1 cellular context compared by ENCODE assay signal in the genomic region with DNA sequence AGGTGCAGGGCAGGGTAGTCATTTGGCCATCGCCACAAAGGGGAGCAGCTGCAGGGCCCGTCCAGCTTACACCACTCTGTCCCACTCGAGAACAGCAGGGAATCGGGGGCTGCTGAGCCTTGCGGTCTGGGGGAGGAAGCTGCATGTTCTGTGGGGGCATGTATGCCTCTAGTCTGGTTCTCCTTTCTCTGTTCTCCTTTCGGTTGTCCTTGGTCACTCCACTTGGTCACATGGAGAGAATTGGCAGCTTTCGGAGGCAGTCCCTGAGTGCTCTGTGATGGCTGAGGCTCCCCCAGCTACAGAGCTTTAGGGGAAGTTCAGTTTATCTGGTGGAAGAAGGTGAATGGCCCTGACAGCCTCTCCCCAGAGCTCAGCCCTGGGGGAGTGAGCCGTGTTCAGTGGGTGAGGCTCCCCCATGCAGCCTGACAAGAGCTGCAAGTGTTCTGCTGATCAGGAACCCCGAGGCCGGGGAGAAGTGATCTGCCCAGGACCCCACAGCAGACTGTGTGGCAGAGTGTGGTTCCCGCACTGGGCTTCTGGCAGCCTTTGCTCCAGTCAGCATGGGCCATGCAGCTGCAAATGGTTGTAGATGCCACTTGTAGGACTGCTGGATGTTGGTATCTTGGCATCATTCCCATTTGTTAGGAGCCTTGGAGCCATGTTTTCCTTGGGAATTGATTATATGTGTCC.
TF ChIP-seq lines count a peak whose summit lies in the region.

No MANE protein-coding gene starts in this region.

TF ChIP-seq in H1, 55 proteins besides CTCF, POLR2A, EP300 and RAD21:
- TF ChIP-seq NANOG (IDR thresholded peaks at IDR 0.05; ENCODE audit: insufficient read depth, low read depth, low read length, poor library complexity, severe bottlenecking) = no peak
- TF ChIP-seq CREB1 (IDR thresholded peaks at IDR 0.05) = no peak
- no peak for TF ChIP-seq EGR1 (IDR thresholded peaks at IDR 0.05; ENCODE audit: borderline replicate concordance, low read depth, low read length)
- no peak for TF ChIP-seq TAF7 (optimal IDR thresholded peaks at IDR 0.05; ENCODE audit: borderline replicate concordance, low read depth, low read length)
- no peak for TF ChIP-seq POLR2AphosphoS5 (IDR thresholded peaks at IDR 0.05; ENCODE audit: low read depth, low read length)
- TF ChIP-seq EZH2 (IDR thresholded peaks at IDR 0.05; ENCODE audit: low read depth, low read length, severe bottlenecking) = no peak
- no peak for TF ChIP-seq SP4 (IDR thresholded peaks at IDR 0.05; ENCODE audit: low read length)
- TF ChIP-seq ZNF274 (IDR thresholded peaks at IDR 0.05; ENCODE audit: borderline replicate concordance, extremely low read depth, low read length) = no peak
- no peak for TF ChIP-seq KDM1A (IDR thresholded peaks at IDR 0.05; ENCODE audit: borderline replicate concordance, low read length)
- TF ChIP-seq BRCA1 (IDR thresholded peaks at IDR 0.05; ENCODE audit: low read depth, low read length) = no peak
- TF ChIP-seq TAF1 (IDR thresholded peaks at IDR 0.05; ENCODE audit: low read depth, low read length) = no peak
- no peak for TF ChIP-seq MAFK (IDR thresholded peaks at IDR 0.05; ENCODE audit: low read depth, low read length)
- TF ChIP-seq SIRT6 (IDR thresholded peaks at IDR 0.05; ENCODE audit: low read length) = no peak
- no peak for TF ChIP-seq CHD2 (IDR thresholded peaks at IDR 0.05; ENCODE audit: low read length)
- TF ChIP-seq CHD1 (IDR thresholded peaks at IDR 0.05; ENCODE audit: low read depth, low read length) = no peak
- TF ChIP-seq, protein P1, sequence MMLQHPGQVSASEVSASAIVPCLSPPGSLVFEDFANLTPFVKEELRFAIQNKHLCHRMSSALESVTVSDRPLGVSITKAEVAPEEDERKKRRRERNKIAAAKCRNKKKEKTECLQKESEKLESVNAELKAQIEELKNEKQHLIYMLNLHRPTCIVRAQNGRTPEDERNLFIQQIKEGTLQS (IDR thresholded peaks at IDR 0.05; ENCODE audit: insufficient read depth, low read depth, low read length) = no peak
- TF ChIP-seq HDAC6 (IDR thresholded peaks at IDR 0.05; ENCODE audit: low read depth, low read length) = no peak
- TF ChIP-seq JUND (IDR thresholded peaks at IDR 0.05; ENCODE audit: low read length) = no peak
